18 cellular contexts compared by ENCODE assay signal in the genomic region with DNA sequence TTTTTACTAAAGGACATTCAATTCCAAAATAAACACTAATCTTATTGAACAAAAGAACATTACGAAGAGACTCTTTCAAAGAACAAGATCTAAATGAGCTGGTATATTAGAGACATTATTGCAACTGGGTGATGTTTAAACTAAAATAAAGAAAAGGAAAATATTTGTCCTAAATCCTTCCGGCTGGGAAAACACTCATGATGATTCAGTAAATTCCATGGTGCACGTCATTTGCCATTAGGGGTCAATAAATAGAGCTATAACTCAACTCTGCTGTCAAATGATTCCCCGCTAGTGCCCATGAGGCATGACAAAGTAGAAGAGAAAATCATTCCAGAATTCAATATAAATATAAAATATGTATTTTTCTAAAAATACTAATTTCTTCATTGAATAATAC.
DNase-seq lines count a peak whose midpoint lies in the region; ATAC-seq and TF ChIP-seq lines count a peak whose summit lies in the region.
"Had no signal": no experiment of that assay in that cellular context is flagged by ENCODE, and none has a peak within 500 bp of the region (broad histone marks: within the 10 kb centered on the region; RNA-seq: fewer than 3 reads in every experiment).

No MANE protein-coding gene starts in this region.

- 47 to 59% methylated on average over 4 of the region's 4 CpGs for WGBS in GM23248 (ENCODE audit: low coverage in 1 of 2, low lambda C conversion rate in 2 of 2, missing lambda C conversion rate in 2 of 2), 2 experiments
- 61% methylated on average over 4 of the region's 4 CpGs for WGBS in smooth muscle cell (ENCODE audit: low lambda C conversion rate)

- no peak for ATAC-seq in left ventricle myocardium superior
- ATAC-seq: CD8-positive, alpha-beta T cell; GM12878; right lobe of liver; T-helper 17 cell had no signal

- H3K4me2 ChIP-seq in GM23248 (ENCODE audit: unreplicated experiment) (no peak overlapping the region), smooth muscle cell (no peak overlapping the region)

- H3K36me3 ChIP-seq in GM23248 (ENCODE audit: low read depth) (no peaks in the 10 kb centered on the region), smooth muscle cell (ENCODE audit: low read depth) (no peaks in the 10 kb centered on the region)
- H3K36me3 ChIP-seq: Peyer's patch, right lobe of liver had no signal

- no TSS peak for BruUV-seq in Calu3 (replicated peaks; lab: Mats Ljungman, UMichigan)

- no peak overlapping the region for H3K4me3 ChIP-seq in GM23248
- no peak overlapping the region for H3K4me3 ChIP-seq in fibroblast of villous mesenchyme (ENCODE audit: low read depth, low read length)
- no peak overlapping the region for H3K4me3 ChIP-seq in smooth muscle cell
- H3K4me3 ChIP-seq: GM12878, Peyer's patch, right lobe of liver had no signal

- H3K9ac ChIP-seq in GM23248 (no peak overlapping the region), smooth muscle cell (ENCODE audit: low read depth) (no peak overlapping the region)

- no peaks in the 10 kb centered on the region for H3K27me3 Mint-ChIP-seq in Calu3 (ENCODE audit: unreplicated experiment)
- H3K27me3 Mint-ChIP-seq: brain, T-helper 17 cell had no signal

- no peaks in the 10 kb centered on the region for H3K79me2 ChIP-seq in GM23248 (ENCODE audit: insufficient read depth)
- H3K79me2 ChIP-seq in smooth muscle cell (ENCODE audit: low read depth) = no peaks in the 10 kb centered on the region

- H3F3A ChIP-seq in GM23248 (ENCODE audit: insufficient read depth) (no peaks in the 10 kb centered on the region), smooth muscle cell (ENCODE audit: low read depth) (no peaks in the 10 kb centered on the region)

- no peak overlapping the region; the same call in 1 of the 2 replicates for H2AFZ ChIP-seq in GM23248
- H2AFZ ChIP-seq in smooth muscle cell (ENCODE audit: low read depth) = peak overlapping the region; percentile 41

- H3K27ac Mint-ChIP-seq in Calu3 (ENCODE audit: unreplicated experiment) = no peak overlapping the region
- H3K27ac Mint-ChIP-seq: brain; CD8-positive, alpha-beta T cell; T-helper 17 cell had no signal

- H3K4me1 ChIP-seq in GM23248 (ENCODE audit: insufficient read depth) = no peaks in the 10 kb centered on the region
- H3K4me1 ChIP-seq in smooth muscle cell (ENCODE audit: low read depth) = no peaks in the 10 kb centered on the region
- H3K4me1 ChIP-seq: Peyer's patch, right lobe of liver had no signal

- TF ChIP-seq CTCF in fibroblast of villous mesenchyme (IDR thresholded peaks at IDR 0.05; ENCODE audit: insufficient read depth, low read depth, low read length) (no peak), smooth muscle cell (IDR thresholded peaks at IDR 0.05; ENCODE audit: borderline replicate concordance, insufficient read depth, poor library complexity, severe bottlenecking) (no peak), Calu3 (IDR thresholded peaks at IDR 0.05; ENCODE audit: unreplicated experiment) (no peak), GM13976 (IDR thresholded peaks at IDR 0.05; ENCODE audit: borderline replicate concordance, control extremely low read depth, extremely low read depth, insufficient read depth, missing control alignments) (no peak)

- H3K9me3 Mint-ChIP-seq in Calu3 (ENCODE audit: low read depth, unreplicated experiment) = peaks cover 5% of the 10 kb centered on the region

- H3K27ac ChIP-seq in GM23248 (0 out of 2 replicates have a peak overlapping the region, but pooled peaks have one; percentile 21), smooth muscle cell (ENCODE audit: low read depth) (no peak overlapping the region)
- H3K27ac ChIP-seq: Peyer's patch, right lobe of liver had no signal

- no peak overlapping the region for H3K4me3 Mint-ChIP-seq in Calu3 (ENCODE audit: low read depth, unreplicated experiment)
- H3K4me3 Mint-ChIP-seq: brain; CD8-positive, alpha-beta T cell; T-helper 17 cell had no signal

- H3K9me2 ChIP-seq in GM23248 (ENCODE audit: insufficient read depth) = no peaks in the 10 kb centered on the region

- DNase-seq in GM23248 (peak; percentile 29), SHP77 treated with DMSO at 0.1 percent for 48 hours (lab: John Stamatoyannopoulos, UW) (peak; percentile 93), fibroblast of villous mesenchyme (ENCODE audit: low read depth) (peak; percentile 67), smooth muscle cell (lab: John Stamatoyannopoulos, UW; ENCODE audit: unreplicated experiment) (no peak), Calu3 (no peak), GM13976 (ENCODE audit: low spot score) (no peak), UCSD-AML1 (lab: John Stamatoyannopoulos, UW; ENCODE audit: unreplicated experiment) (no peak), left ventricle myocardium superior (no peak)
- DNase-seq: activated CD8-positive, alpha-beta memory T cell treated with anti-CD3 and anti-CD28 coated beads, Interleukin-2, amount 50 U/mL, for 4 hours; CD8-positive, alpha-beta T cell; mesendoderm; NCI-H82; Peyer's patch; right lobe of liver; T-helper 17 cell; trophoblast cell had no signal

- intact Hi-C loops in Calu3 (cut with micrococcal nuclease; ENCODE audit: unreplicated experiment) = no loop called here
- intact Hi-C loops in left ventricle myocardium superior (cut with micrococcal nuclease) = no loop called here

- no peaks in the 10 kb centered on the region for H3K4me1 Mint-ChIP-seq in Calu3 (ENCODE audit: low read depth, unreplicated experiment)
- H3K4me1 Mint-ChIP-seq: T-helper 17 cell had no signal

- H3K27me3 ChIP-seq in GM23248 (replicated peaks; ENCODE audit: insufficient read depth) (no peaks in the 10 kb centered on the region), smooth muscle cell (ENCODE audit: low read depth) (no peaks in the 10 kb centered on the region)
- H3K27me3 ChIP-seq: Peyer's patch, right lobe of liver had no signal

- CTCF ChIA-PET in Calu3 (lab: Charles Lee) = no interaction called here

- H3K9me3 ChIP-seq in GM23248 (ENCODE audit: low read depth) (no peaks in the 10 kb centered on the region), smooth muscle cell (replicated peaks; ENCODE audit: low read depth) (no peaks in the 10 kb centered on the region)
- H3K9me3 ChIP-seq: Peyer's patch, right lobe of liver had no signal

- H3K36me3 Mint-ChIP-seq in Calu3 (ENCODE audit: insufficient read depth, unreplicated experiment) = no peaks in the 10 kb centered on the region
- H3K36me3 Mint-ChIP-seq: brain; CD8-positive, alpha-beta T cell had no signal

- H4K20me1 ChIP-seq in GM23248 (ENCODE audit: insufficient read depth) (no peaks in the 10 kb centered on the region), smooth muscle cell (ENCODE audit: low read depth) (no peaks in the 10 kb centered on the region)

- in situ Hi-C loops in GM23248 (cut with MboI) = no loop called here
- in situ Hi-C loops in GM13976 (cut with MboI; ENCODE audit: low sequenced_read_pairs, unreplicated experiment) = no loop called here

Comparison
In these comparisons a context has a peak if more than half of its experiments do, and no peak if none do; other contexts are left out.
1. DNase-seq: peak in GM23248 (single experiment), SHP77 treated with DMSO at 0.1 percent for 48 hours (single experiment) and fibroblast of villous mesenchyme (single experiment); none in smooth muscle cell (single experiment), Calu3 (single experiment), GM13976 (single experiment), UCSD-AML1 (single experiment) and left ventricle myocardium superior (single experiment).